In genomic region chr4:22515145-22515887, GRCh38 we compare ENCODE assay signal across 8 cellular contexts. TPM values are rescaled to one million over a fixed set of nuclear protein-coding genes. Genes with fewer than 3 reads are reported as not detected.
DNase-seq lines count a peak whose midpoint lies in the region; ATAC-seq and TF ChIP-seq lines count a peak whose summit lies in the region.

No MANE protein-coding gene starts in this region.

- H3K9ac ChIP-seq in neuronal stem cell (ENCODE audit: low read depth, low read length, poor library complexity): peak overlapping the region; percentile 74

- H3K79me1 ChIP-seq in neuronal stem cell (ENCODE audit: low read depth, low read length): peaks cover 3% of the 10 kb centered on the region

- H4K91ac ChIP-seq in neuronal stem cell (ENCODE audit: low read depth, low read length, poor library complexity): no peak overlapping the region

- H3K4me1 Mint-ChIP-seq in type B pancreatic cell (ENCODE audit: unreplicated experiment): peaks cover 21% of the 10 kb centered on the region

- H3K4ac ChIP-seq in neuronal stem cell (ENCODE audit: low read length): no peak overlapping the region

- no peak overlapping the region for H2AK5ac ChIP-seq in neuronal stem cell (ENCODE audit: low read depth, low read length)

- H3K36me3 Mint-ChIP-seq in type B pancreatic cell: peaks cover 17% of the 10 kb centered on the region

- no peak overlapping the region for H3K14ac ChIP-seq in neuronal stem cell (ENCODE audit: low read length)

- H2BK120ac ChIP-seq in neuronal stem cell (ENCODE audit: low read depth, low read length): no peak overlapping the region

- H3K27ac Mint-ChIP-seq in type B pancreatic cell: peak overlapping the region; percentile 95

- no peaks in the 10 kb centered on the region for H3K27me3 ChIP-seq in neuronal stem cell (ENCODE audit: control insufficient read depth in 3 of 3, insufficient read depth in 3 of 3, low read depth in 1 of 3, low read length in 3 of 3)

- peak; percentile 46 for ATAC-seq in HG02970 (IDR thresholded peaks at IDR 0.05; ENCODE audit: low FRiP score, unreplicated experiment)
- ATAC-seq in GM18517 (IDR thresholded peaks at IDR 0.05; ENCODE audit: unreplicated experiment): no peak

- H2BK5ac ChIP-seq in neuronal stem cell (ENCODE audit: low read length): peak overlapping the region; percentile 91

- H3K18ac ChIP-seq in neuronal stem cell (ENCODE audit: low read length): peak overlapping the region; percentile 93

- DNase-seq in NCI-H526 (lab: John Stamatoyannopoulos, UW) (peak; percentile 69 to 84), glomerular visceral epithelial cell (ENCODE audit: extremely low spot score) (peak; percentile 73), neuronal stem cell (ENCODE audit: low spot score) (peak; percentile 60), type B pancreatic cell (ENCODE audit: extremely low spot score, unreplicated experiment) (peak; percentile 72)
- DNase-seq in activated naive CD4-positive, alpha-beta T cell treated with anti-CD3 and anti-CD28 coated beads, Interleukin-2, amount 50 U/mL, for 16 hours: peak; percentile 40

- peak overlapping the region; percentile 89 for H3K4me3 ChIP-seq in GM08714 (ENCODE audit: low read length)
- peak overlapping the region; percentile 82 to 96 for H3K4me3 ChIP-seq in neuronal stem cell (ENCODE audit: low read length in 2 of 2)

- peaks cover 5% of the 10 kb centered on the region for H3K9me3 Mint-ChIP-seq in type B pancreatic cell

- WGBS in neuronal stem cell (ENCODE audit: extremely low coverage in 2 of 2, insufficient read length in 2 of 2, insufficient replicate concordance in 1 of 2), 2 donors: no CpG with 5 or more reads among the region's 80 CpGs

- peaks cover 0 to 10% of the 10 kb centered on the region in 2 donors for H3K9me3 ChIP-seq in neuronal stem cell (replicated peaks in 1 of 2; ENCODE audit: control insufficient read depth in 2 of 2, insufficient read depth in 1 of 2, low read depth in 1 of 2, low read length in 2 of 2)

- H3K4me2 ChIP-seq in neuronal stem cell (ENCODE audit: insufficient read depth, low read length, poor library complexity, severe bottlenecking): peak overlapping the region; percentile 59

- no peak overlapping the region for H4K8ac ChIP-seq in neuronal stem cell (ENCODE audit: low read depth, low read length)

- peak overlapping the region; percentile 86 for H3K27ac ChIP-seq in neuronal stem cell (replicated peaks; ENCODE audit: low read length)

- peaks cover 0 to 3% of the 10 kb centered on the region in 2 donors for H3K4me1 ChIP-seq in neuronal stem cell (ENCODE audit: control insufficient read depth in 2 of 2, insufficient read depth in 1 of 2, low read depth in 1 of 2, low read length in 2 of 2)

- H3K36me3 ChIP-seq in neuronal stem cell (replicated peaks in 1 of 2; ENCODE audit: control insufficient read depth in 2 of 2, insufficient read depth in 2 of 2, low read length in 2 of 2): no peaks in the 10 kb centered on the region

- H3K27me3 Mint-ChIP-seq in type B pancreatic cell: no peaks in the 10 kb centered on the region

- no peak overlapping the region for H2BK12ac ChIP-seq in neuronal stem cell (ENCODE audit: low read length)

- peak overlapping the region; percentile 98 for H3K4me3 Mint-ChIP-seq in type B pancreatic cell

- TF ChIP-seq CTCF in type B pancreatic cell (conservative IDR thresholded peaks at IDR 0.05): peak; percentile 28

- H2BK15ac ChIP-seq in neuronal stem cell (ENCODE audit: low read length): no peak overlapping the region

- no peak overlapping the region for H3K23ac ChIP-seq in neuronal stem cell (ENCODE audit: low read depth, low read length, poor library complexity)

- H2AFZ ChIP-seq in neuronal stem cell (ENCODE audit: low read length): peak overlapping the region; percentile 99

RNA-seq across cellular contexts. Expression of gene ADGRA3, which starts 0.6 kb away (rescaled TPM):
- 44.4 TPM for polyA plus RNA-seq in neuronal stem cell (2013, experiment 1 of 2)
- 45.4 TPM for polyA plus RNA-seq in neuronal stem cell (2013, experiment 2 of 2)
- 27.9 and 61.0 TPM in 2 replicates for total RNA-seq in type B pancreatic cell (ENCODE audit: low replicate concordance)
